ENCODE assay signal across 2 cellular contexts in the genomic region with DNA sequence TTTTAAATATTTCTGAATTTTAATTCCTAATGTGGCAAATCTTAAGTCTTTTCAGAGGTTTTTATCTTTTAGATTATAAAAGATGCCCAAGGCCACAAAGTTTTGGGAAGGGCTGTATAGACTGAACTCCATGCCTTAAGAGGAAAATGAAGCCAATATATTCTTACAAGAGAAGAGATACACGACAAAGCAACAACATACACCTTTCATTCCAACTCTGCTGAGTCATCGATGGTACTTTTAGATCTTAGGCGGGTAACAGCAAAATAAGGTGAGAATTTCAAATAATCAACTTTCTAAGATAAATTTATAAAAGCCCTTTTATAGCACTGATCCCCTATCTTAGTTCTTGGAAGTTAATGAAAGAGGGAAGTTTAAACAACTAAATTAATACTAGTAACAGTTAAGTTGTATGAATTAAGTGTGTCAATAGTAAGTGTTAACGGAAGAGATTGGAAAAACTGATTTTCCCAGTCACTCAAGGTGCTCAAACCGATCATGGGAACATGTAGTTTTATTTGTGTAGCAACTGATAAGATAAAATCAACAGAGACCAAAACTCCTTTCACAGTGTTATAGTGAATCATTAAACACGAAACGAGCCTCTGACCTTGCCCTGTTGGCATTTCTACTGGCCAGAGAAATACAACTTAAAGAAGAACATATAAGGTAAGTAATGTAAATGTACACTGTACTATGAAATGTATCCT.
TF ChIP-seq lines count a peak whose summit lies in the region.

No MANE protein-coding gene starts in this region.

TF ChIP-seq in HCT116, 20 proteins besides CTCF, POLR2A, EP300 and RAD21:
- TF ChIP-seq ZFX (IDR thresholded peaks at IDR 0.05), result no peak

TF ChIP-seq in HepG2, 621 proteins besides CTCF, POLR2A, EP300 and RAD21 (continues in another document):
- no peak for TF ChIP-seq ATAD3A (CRISPR knock-in tag; IDR thresholded peaks at IDR 0.05)
- TF ChIP-seq, protein P1, sequence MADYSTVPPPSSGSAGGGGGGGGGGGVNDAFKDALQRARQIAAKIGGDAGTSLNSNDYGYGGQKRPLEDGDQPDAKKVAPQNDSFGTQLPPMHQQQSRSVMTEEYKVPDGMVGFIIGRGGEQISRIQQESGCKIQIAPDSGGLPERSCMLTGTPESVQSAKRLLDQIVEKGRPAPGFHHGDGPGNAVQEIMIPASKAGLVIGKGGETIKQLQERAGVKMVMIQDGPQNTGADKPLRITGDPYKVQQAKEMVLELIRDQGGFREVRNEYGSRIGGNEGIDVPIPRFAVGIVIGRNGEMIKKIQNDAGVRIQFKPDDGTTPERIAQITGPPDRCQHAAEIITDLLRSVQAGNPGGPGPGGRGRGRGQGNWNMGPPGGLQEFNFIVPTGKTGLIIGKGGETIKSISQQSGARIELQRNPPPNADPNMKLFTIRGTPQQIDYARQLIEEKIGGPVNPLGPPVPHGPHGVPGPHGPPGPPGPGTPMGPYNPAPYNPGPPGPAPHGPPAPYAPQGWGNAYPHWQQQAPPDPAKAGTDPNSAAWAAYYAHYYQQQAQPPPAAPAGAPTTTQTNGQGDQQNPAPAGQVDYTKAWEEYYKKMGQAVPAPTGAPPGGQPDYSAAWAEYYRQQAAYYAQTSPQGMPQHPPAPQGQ (CRISPR knock-in tag; IDR thresholded peaks at IDR 0.05; ENCODE audit: borderline replicate concordance), result no peak
- no peak for TF ChIP-seq DMAP1 (CRISPR knock-in tag; IDR thresholded peaks at IDR 0.05)
- no peak for TF ChIP-seq SCMH1 (CRISPR knock-in tag; IDR thresholded peaks at IDR 0.05; ENCODE audit: borderline replicate concordance)
- peak; percentile 52; the same call in 1 of the 2 replicates for TF ChIP-seq HHEX (CRISPR knock-in tag; IDR thresholded peaks at IDR 0.05)
- peak; percentile 91 for TF ChIP-seq HMG20B (CRISPR knock-in tag; conservative IDR thresholded peaks at IDR 0.05)
- TF ChIP-seq FOXA1 (IDR thresholded peaks at IDR 0.05), result no peak
- TF ChIP-seq FOXA1 (CRISPR knock-in tag; IDR thresholded peaks at IDR 0.05), result peak; percentile 72
- TF ChIP-seq THYN1 (CRISPR knock-in tag; IDR thresholded peaks at IDR 0.05; ENCODE audit: borderline replicate concordance, low read depth), result no peak
- TF ChIP-seq, protein P2, sequence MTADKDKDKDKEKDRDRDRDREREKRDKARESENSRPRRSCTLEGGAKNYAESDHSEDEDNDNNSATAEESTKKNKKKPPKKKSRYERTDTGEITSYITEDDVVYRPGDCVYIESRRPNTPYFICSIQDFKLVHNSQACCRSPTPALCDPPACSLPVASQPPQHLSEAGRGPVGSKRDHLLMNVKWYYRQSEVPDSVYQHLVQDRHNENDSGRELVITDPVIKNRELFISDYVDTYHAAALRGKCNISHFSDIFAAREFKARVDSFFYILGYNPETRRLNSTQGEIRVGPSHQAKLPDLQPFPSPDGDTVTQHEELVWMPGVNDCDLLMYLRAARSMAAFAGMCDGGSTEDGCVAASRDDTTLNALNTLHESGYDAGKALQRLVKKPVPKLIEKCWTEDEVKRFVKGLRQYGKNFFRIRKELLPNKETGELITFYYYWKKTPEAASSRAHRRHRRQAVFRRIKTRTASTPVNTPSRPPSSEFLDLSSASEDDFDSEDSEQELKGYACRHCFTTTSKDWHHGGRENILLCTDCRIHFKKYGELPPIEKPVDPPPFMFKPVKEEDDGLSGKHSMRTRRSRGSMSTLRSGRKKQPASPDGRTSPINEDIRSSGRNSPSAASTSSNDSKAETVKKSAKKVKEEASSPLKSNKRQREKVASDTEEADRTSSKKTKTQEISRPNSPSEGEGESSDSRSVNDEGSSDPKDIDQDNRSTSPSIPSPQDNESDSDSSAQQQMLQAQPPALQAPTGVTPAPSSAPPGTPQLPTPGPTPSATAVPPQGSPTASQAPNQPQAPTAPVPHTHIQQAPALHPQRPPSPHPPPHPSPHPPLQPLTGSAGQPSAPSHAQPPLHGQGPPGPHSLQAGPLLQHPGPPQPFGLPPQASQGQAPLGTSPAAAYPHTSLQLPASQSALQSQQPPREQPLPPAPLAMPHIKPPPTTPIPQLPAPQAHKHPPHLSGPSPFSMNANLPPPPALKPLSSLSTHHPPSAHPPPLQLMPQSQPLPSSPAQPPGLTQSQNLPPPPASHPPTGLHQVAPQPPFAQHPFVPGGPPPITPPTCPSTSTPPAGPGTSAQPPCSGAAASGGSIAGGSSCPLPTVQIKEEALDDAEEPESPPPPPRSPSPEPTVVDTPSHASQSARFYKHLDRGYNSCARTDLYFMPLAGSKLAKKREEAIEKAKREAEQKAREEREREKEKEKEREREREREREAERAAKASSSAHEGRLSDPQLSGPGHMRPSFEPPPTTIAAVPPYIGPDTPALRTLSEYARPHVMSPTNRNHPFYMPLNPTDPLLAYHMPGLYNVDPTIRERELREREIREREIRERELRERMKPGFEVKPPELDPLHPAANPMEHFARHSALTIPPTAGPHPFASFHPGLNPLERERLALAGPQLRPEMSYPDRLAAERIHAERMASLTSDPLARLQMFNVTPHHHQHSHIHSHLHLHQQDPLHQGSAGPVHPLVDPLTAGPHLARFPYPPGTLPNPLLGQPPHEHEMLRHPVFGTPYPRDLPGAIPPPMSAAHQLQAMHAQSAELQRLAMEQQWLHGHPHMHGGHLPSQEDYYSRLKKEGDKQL (CRISPR knock-in tag; IDR thresholded peaks at IDR 0.05; ENCODE audit: low read depth), result peak; percentile 81
- no peak for TF ChIP-seq ETV5 (CRISPR knock-in tag; IDR thresholded peaks at IDR 0.05; ENCODE audit: borderline replicate concordance)
- TF ChIP-seq ZBTB38 (CRISPR knock-in tag; IDR thresholded peaks at IDR 0.05), result no peak
- no peak for TF ChIP-seq SOX6 (IDR thresholded peaks at IDR 0.05)
- TF ChIP-seq SOX6 (CRISPR knock-in tag; IDR thresholded peaks at IDR 0.05), result peak; percentile 59; the same call in 1 of the 2 replicates
- TF ChIP-seq, protein P3, sequence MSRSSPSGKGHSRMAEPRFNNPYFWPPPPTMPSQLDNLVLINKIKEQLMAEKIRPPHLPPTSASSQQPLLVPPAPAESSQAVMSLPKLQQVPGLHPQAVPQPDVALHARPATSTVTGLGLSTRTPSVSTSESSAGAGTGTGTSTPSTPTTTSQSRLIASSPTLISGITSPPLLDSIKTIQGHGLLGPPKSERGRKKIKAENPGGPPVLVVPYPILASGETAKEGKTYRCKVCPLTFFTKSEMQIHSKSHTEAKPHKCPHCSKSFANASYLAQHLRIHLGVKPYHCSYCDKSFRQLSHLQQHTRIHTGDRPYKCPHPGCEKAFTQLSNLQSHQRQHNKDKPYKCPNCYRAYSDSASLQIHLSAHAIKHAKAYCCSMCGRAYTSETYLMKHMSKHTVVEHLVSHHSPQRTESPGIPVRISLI (CRISPR knock-in tag; IDR thresholded peaks at IDR 0.05; ENCODE audit: borderline replicate concordance), result no peak
- peak in 1 of 2 experiments; percentile 64; a peak in 1 of 4 replicates for TF ChIP-seq MAFK (conservative IDR thresholded peaks at IDR 0.05 in 1 of 2, IDR thresholded peaks at IDR 0.05 in 1 of 2; ENCODE audit: low read length in 2 of 2)
- TF ChIP-seq MAFF (IDR thresholded peaks at IDR 0.05; ENCODE audit: low read depth, low read length), result 0 out of 2 replicates have a peak, but pooled peaks have one; percentile 9
- TF ChIP-seq, protein P4, sequence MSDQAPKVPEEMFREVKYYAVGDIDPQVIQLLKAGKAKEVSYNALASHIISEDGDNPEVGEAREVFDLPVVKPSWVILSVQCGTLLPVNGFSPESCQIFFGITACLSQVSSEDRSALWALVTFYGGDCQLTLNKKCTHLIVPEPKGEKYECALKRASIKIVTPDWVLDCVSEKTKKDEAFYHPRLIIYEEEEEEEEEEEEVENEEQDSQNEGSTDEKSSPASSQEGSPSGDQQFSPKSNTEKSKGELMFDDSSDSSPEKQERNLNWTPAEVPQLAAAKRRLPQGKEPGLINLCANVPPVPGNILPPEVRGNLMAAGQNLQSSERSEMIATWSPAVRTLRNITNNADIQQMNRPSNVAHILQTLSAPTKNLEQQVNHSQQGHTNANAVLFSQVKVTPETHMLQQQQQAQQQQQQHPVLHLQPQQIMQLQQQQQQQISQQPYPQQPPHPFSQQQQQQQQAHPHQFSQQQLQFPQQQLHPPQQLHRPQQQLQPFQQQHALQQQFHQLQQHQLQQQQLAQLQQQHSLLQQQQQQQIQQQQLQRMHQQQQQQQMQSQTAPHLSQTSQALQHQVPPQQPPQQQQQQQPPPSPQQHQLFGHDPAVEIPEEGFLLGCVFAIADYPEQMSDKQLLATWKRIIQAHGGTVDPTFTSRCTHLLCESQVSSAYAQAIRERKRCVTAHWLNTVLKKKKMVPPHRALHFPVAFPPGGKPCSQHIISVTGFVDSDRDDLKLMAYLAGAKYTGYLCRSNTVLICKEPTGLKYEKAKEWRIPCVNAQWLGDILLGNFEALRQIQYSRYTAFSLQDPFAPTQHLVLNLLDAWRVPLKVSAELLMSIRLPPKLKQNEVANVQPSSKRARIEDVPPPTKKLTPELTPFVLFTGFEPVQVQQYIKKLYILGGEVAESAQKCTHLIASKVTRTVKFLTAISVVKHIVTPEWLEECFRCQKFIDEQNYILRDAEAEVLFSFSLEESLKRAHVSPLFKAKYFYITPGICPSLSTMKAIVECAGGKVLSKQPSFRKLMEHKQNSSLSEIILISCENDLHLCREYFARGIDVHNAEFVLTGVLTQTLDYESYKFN (CRISPR knock-in tag; conservative IDR thresholded peaks at IDR 0.05), result peak; percentile 74
- TF ChIP-seq, protein P5, sequence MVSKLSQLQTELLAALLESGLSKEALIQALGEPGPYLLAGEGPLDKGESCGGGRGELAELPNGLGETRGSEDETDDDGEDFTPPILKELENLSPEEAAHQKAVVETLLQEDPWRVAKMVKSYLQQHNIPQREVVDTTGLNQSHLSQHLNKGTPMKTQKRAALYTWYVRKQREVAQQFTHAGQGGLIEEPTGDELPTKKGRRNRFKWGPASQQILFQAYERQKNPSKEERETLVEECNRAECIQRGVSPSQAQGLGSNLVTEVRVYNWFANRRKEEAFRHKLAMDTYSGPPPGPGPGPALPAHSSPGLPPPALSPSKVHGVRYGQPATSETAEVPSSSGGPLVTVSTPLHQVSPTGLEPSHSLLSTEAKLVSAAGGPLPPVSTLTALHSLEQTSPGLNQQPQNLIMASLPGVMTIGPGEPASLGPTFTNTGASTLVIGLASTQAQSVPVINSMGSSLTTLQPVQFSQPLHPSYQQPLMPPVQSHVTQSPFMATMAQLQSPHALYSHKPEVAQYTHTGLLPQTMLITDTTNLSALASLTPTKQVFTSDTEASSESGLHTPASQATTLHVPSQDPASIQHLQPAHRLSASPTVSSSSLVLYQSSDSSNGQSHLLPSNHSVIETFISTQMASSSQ (IDR thresholded peaks at IDR 0.05; ENCODE audit: low read depth), result peak; percentile 93
- TF ChIP-seq, protein P5 (CRISPR knock-in tag; IDR thresholded peaks at IDR 0.05; ENCODE audit: borderline replicate concordance), result peak; percentile 91; the same call in 1 of the 2 replicates
- TF ChIP-seq NFATC3 (CRISPR knock-in tag; IDR thresholded peaks at IDR 0.05), result no peak
- TF ChIP-seq, protein P6, sequence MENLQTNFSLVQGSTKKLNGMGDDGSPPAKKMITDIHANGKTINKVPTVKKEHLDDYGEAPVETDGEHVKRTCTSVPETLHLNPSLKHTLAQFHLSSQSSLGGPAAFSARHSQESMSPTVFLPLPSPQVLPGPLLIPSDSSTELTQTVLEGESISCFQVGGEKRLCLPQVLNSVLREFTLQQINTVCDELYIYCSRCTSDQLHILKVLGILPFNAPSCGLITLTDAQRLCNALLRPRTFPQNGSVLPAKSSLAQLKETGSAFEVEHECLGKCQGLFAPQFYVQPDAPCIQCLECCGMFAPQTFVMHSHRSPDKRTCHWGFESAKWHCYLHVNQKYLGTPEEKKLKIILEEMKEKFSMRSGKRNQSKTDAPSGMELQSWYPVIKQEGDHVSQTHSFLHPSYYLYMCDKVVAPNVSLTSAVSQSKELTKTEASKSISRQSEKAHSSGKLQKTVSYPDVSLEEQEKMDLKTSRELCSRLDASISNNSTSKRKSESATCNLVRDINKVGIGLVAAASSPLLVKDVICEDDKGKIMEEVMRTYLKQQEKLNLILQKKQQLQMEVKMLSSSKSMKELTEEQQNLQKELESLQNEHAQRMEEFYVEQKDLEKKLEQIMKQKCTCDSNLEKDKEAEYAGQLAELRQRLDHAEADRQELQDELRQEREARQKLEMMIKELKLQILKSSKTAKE (CRISPR knock-in tag; IDR thresholded peaks at IDR 0.05; ENCODE audit: borderline replicate concordance), result no peak
- TF ChIP-seq ZNF253 (CRISPR knock-in tag; IDR thresholded peaks at IDR 0.05; ENCODE audit: borderline replicate concordance), result no peak
- peak; percentile 55; the same call in 1 of the 2 replicates for TF ChIP-seq ISL2 (CRISPR knock-in tag; IDR thresholded peaks at IDR 0.05)
- TF ChIP-seq FOXP1 (IDR thresholded peaks at IDR 0.05), result no peak
- TF ChIP-seq FOXP1 (CRISPR knock-in tag; IDR thresholded peaks at IDR 0.05), result peak; percentile 66
- no peak for TF ChIP-seq HOXA9 (CRISPR knock-in tag; IDR thresholded peaks at IDR 0.05; ENCODE audit: borderline replicate concordance)
- peak; percentile 48; the same call in 1 of the 2 replicates for TF ChIP-seq FOXJ3 (CRISPR knock-in tag; IDR thresholded peaks at IDR 0.05; ENCODE audit: borderline replicate concordance)
- TF ChIP-seq RXRB (CRISPR knock-in tag; IDR thresholded peaks at IDR 0.05; ENCODE audit: borderline replicate concordance), result 0 out of 2 replicates have a peak, but pooled peaks have one; percentile 11
- TF ChIP-seq NR2F2 (IDR thresholded peaks at IDR 0.05; ENCODE audit: borderline replicate concordance, low read depth), result peak; percentile 72
- peak; percentile 51; the same call in 1 of the 2 replicates for TF ChIP-seq RCOR2 (CRISPR knock-in tag; IDR thresholded peaks at IDR 0.05)
- TF ChIP-seq CC2D1A (CRISPR knock-in tag; IDR thresholded peaks at IDR 0.05), result no peak
- peak; percentile 43; the same call in 1 of the 2 replicates for TF ChIP-seq TCF7 (IDR thresholded peaks at IDR 0.05; ENCODE audit: low read depth)
- 0 out of 2 replicates have a peak, but pooled peaks have one; percentile 26 for TF ChIP-seq CEBPG (CRISPR knock-in tag; IDR thresholded peaks at IDR 0.05)
